ENCODE assay signal across 1 cellular context in the genomic region with DNA sequence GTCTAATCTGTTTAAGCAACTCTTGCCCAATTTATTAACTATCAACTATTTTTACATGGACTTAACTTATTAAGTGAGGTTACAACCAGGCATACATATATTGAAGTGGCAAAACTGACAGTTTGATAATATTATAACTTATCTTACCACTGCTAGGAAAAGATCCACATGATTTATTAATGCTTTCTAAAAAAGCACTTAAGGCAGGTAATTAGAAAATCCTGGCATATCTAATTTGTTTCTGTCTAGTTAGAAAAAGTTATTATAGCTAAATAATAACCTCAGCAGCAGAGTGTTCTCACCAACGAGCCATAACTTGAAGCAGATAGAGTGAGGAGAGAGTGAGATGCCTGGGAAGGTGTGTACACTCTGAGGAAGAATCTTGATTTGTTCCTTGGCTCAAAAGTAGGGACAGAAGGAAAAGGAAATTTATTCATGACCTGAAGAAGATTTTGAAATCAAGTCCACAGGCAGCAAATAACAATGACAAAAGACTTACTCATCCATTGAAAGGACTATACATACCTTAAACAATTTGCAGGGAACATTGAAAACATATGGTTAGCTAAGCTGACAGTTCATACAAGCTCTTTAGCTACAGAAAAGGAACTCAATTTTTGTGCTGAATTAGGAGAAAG.
TF ChIP-seq lines count a peak whose summit lies in the region.

No MANE protein-coding gene starts in this region.

TF ChIP-seq in SK-N-SH treated with all-trans-retinoic acid at 6 μM for 48 hours, 23 proteins besides CTCF, POLR2A, EP300 and RAD21 (continued from another document):
- TF ChIP-seq, protein P1, sequence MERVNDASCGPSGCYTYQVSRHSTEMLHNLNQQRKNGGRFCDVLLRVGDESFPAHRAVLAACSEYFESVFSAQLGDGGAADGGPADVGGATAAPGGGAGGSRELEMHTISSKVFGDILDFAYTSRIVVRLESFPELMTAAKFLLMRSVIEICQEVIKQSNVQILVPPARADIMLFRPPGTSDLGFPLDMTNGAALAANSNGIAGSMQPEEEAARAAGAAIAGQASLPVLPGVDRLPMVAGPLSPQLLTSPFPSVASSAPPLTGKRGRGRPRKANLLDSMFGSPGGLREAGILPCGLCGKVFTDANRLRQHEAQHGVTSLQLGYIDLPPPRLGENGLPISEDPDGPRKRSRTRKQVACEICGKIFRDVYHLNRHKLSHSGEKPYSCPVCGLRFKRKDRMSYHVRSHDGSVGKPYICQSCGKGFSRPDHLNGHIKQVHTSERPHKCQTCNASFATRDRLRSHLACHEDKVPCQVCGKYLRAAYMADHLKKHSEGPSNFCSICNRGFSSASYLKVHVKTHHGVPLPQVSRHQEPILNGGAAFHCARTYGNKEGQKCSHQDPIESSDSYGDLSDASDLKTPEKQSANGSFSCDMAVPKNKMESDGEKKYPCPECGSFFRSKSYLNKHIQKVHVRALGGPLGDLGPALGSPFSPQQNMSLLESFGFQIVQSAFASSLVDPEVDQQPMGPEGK (CRISPR knock-in tag; IDR thresholded peaks at IDR 0.05; ENCODE audit: borderline replicate concordance): peak; percentile 65; the same call in 1 of the 2 replicates
- no peak for TF ChIP-seq ARNTL (CRISPR knock-in tag; IDR thresholded peaks at IDR 0.05; ENCODE audit: borderline replicate concordance, low read depth)
- TF ChIP-seq, protein P2, sequence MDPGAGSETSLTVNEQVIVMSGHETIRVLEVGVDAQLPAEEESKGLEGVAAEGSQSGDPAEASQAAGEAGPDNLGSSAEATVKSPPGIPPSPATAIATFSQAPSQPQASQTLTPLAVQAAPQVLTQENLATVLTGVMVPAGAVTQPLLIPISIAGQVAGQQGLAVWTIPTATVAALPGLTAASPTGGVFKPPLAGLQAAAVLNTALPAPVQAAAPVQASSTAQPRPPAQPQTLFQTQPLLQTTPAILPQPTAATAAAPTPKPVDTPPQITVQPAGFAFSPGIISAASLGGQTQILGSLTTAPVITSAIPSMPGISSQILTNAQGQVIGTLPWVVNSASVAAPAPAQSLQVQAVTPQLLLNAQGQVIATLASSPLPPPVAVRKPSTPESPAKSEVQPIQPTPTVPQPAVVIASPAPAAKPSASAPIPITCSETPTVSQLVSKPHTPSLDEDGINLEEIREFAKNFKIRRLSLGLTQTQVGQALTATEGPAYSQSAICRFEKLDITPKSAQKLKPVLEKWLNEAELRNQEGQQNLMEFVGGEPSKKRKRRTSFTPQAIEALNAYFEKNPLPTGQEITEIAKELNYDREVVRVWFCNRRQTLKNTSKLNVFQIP (CRISPR knock-in tag; IDR thresholded peaks at IDR 0.05; ENCODE audit: borderline replicate concordance, low read depth): no peak
